11 cellular contexts compared by ENCODE assay signal in genomic region chr16:69741951-69742904, GRCh38. TPM values are rescaled to one million over a fixed set of nuclear protein-coding genes. Genes with fewer than 3 reads are reported as not detected.
DNase-seq lines count a peak whose midpoint lies in the region; ATAC-seq and TF ChIP-seq lines count a peak whose summit lies in the region.
"Had no signal": no experiment of that assay in that cellular context is flagged by ENCODE, and none has a peak within 500 bp of the region (broad histone marks: within the 10 kb centered on the region; RNA-seq: fewer than 3 reads in every experiment).

No MANE protein-coding gene starts in this region.

- H3K4me1 ChIP-seq in A673 (ENCODE audit: insufficient read depth, low read length, poor library complexity, severe bottlenecking) (no peaks in the 10 kb centered on the region), PC-9 (replicated peaks; ENCODE audit: insufficient read depth) (peaks cover 26% of the 10 kb centered on the region)

- ATAC-seq in GM21360 (IDR thresholded peaks at IDR 0.05; ENCODE audit: unreplicated experiment) (no peak), WTC11 (no peak)
- ATAC-seq: natural killer cell had no signal

- POLR2A ChIA-PET in A673 (lab: Charles Lee; ENCODE audit: low non-redundant PET), result interaction anchor here (0.8 kb wide), 1 partner anchor 327 kb away, joined by 3 read pairs; no protein-coding TSS in a partner anchor
- POLR2A ChIA-PET in PC-9 (lab: Charles Lee; ENCODE audit: unreplicated experiment), result interaction anchor here (0.6 to 0.7 kb wide), 2 partner anchors 17 to 20 kb away, joined by 7 to 8 read pairs; no protein-coding TSS in a partner anchor
- POLR2A ChIA-PET in WTC11 (lab: Charles Lee), result no interaction called here

- H2AFZ ChIP-seq in PC-9, result no peak overlapping the region

- TF ChIP-seq CTCF in A673 (conservative IDR thresholded peaks at IDR 0.05; ENCODE audit: low read depth, low read length) (no peak), PC-9 (conservative IDR thresholded peaks at IDR 0.05) (no peak), WTC11 (IDR thresholded peaks at IDR 0.05) (no peak), progenitor cell of endocrine pancreas (IDR thresholded peaks at IDR 0.05; ENCODE audit: unreplicated experiment) (no peak)

- H3K9me2 ChIP-seq in PC-9 (ENCODE audit: insufficient read depth), result no peaks in the 10 kb centered on the region

- CTCF ChIA-PET in A673 (lab: Charles Lee), result no interaction called here
- CTCF ChIA-PET in PC-9 (lab: Charles Lee), result interaction anchor here (1.0 kb wide), 1 partner anchor 12 kb away, joined by 3 read pairs; the partner anchor contains the start of gene NOB1
- CTCF ChIA-PET in WTC11 (lab: Charles Lee), result interaction anchor here (0.8 kb wide), 1 partner anchor 16 kb away, joined by 3 read pairs; the partner anchor contains the start of gene NQO1

- intact Hi-C loops in A673 (cut with micrococcal nuclease; ENCODE audit: unreplicated experiment), result no loop called here
- intact Hi-C loops in PC-9 (cut with micrococcal nuclease; ENCODE audit: unreplicated experiment), result no loop called here

- H3K27ac Mint-ChIP-seq in WTC11 (no peak overlapping the region), progenitor cell of endocrine pancreas (no peak overlapping the region)
- H3K27ac Mint-ChIP-seq: natural killer cell had no signal

- peaks cover 32% of the 10 kb centered on the region; the same call in 1 of the 2 replicates for H3K79me2 ChIP-seq in PC-9 (ENCODE audit: low read depth)

- H3K36me3 ChIP-seq in A673 (ENCODE audit: insufficient read depth, low read length, poor library complexity, severe bottlenecking) (peaks cover 71% of the 10 kb centered on the region), PC-9 (ENCODE audit: low read depth) (peaks cover 48% of the 10 kb centered on the region)

- BruUV-seq in A673 (replicated peaks; lab: Mats Ljungman, UMichigan) (TSS peak; percentile 63), PC-9 (replicated peaks; lab: Mats Ljungman, UMichigan) (TSS peak; percentile 13)

- H3K4me2 ChIP-seq in PC-9, result peak overlapping the region; percentile 52

- H4K20me1 ChIP-seq in PC-9 (ENCODE audit: insufficient read depth), result peaks cover 13% of the 10 kb centered on the region

- H3K9me3 ChIP-seq in A673 (ENCODE audit: low read depth, low read length, poor library complexity, severe bottlenecking), result no peaks in the 10 kb centered on the region
- H3K9me3 ChIP-seq in PC-9 (ENCODE audit: insufficient read depth, low read depth), result no peaks in the 10 kb centered on the region

- H3K27me3 Mint-ChIP-seq in WTC11 (ENCODE audit: low read depth) (no peaks in the 10 kb centered on the region), progenitor cell of endocrine pancreas (no peaks in the 10 kb centered on the region)

- H3F3A ChIP-seq in PC-9 (ENCODE audit: insufficient read depth, low read depth), result peaks cover 75% of the 10 kb centered on the region

- H3K4me3 ChIP-seq in A673 (ENCODE audit: low read depth, low read length, poor library complexity, severe bottlenecking) (no peak overlapping the region), PC-9 (peak overlapping the region; percentile 25; the same call in 1 of the 2 replicates)

- DNase-seq in A673 (ENCODE audit: low spot score), result no peak
- DNase-seq in PC-9, result peak; percentile 60 to 82
- DNase-seq in fibroblast of gingiva (ENCODE audit: low read depth), result peak; percentile 68
- DNase-seq in mesenteric fat pad (ENCODE audit: low spot score), result peak; percentile 92
- no peak for DNase-seq in WTC11 (ENCODE audit: low spot score)
- no peak for DNase-seq in progenitor cell of endocrine pancreas (ENCODE audit: low spot score, unreplicated experiment)
- no peak for DNase-seq in NCI-H1092 (lab: John Stamatoyannopoulos, UW)
- DNase-seq: effector memory CD4-positive, alpha-beta T cell; natural killer cell; OCI-M1 had no signal

- H3K9me3 Mint-ChIP-seq in WTC11 (no peaks in the 10 kb centered on the region), progenitor cell of endocrine pancreas (ENCODE audit: low read depth) (no peaks in the 10 kb centered on the region)
- H3K9me3 Mint-ChIP-seq: natural killer cell had no signal

- H3K4me3 Mint-ChIP-seq in WTC11 (no peak overlapping the region), progenitor cell of endocrine pancreas (ENCODE audit: low read depth) (no peak overlapping the region)
- H3K4me3 Mint-ChIP-seq: natural killer cell had no signal

- H3K27me3 ChIP-seq in A673 (replicated peaks; ENCODE audit: insufficient read depth, low read depth, low read length, poor library complexity) (no peaks in the 10 kb centered on the region), PC-9 (ENCODE audit: insufficient read depth, low read depth) (no peaks in the 10 kb centered on the region)

- peaks cover 60% of the 10 kb centered on the region for H3K36me3 Mint-ChIP-seq in WTC11
- peaks cover 21% of the 10 kb centered on the region for H3K36me3 Mint-ChIP-seq in progenitor cell of endocrine pancreas (ENCODE audit: insufficient read depth)

- H3K4me1 Mint-ChIP-seq in WTC11, result no peaks in the 10 kb centered on the region
- no peaks in the 10 kb centered on the region for H3K4me1 Mint-ChIP-seq in progenitor cell of endocrine pancreas (ENCODE audit: low read depth)

- no peak overlapping the region for H3K27ac ChIP-seq in A673 (ENCODE audit: low read depth, low read length, poor library complexity, severe bottlenecking)
- peak overlapping the region; percentile 86 for H3K27ac ChIP-seq in PC-9

TF ChIP-seq in WTC11, 78 proteins besides CTCF, POLR2A, EP300 and RAD21:
- no peak for TF ChIP-seq ZNF219 (CRISPR knock-in tag; IDR thresholded peaks at IDR 0.05; ENCODE audit: borderline replicate concordance)
- TF ChIP-seq ATF2 (CRISPR knock-in tag; IDR thresholded peaks at IDR 0.05; ENCODE audit: borderline replicate concordance, low read depth), result no peak
- no peak for TF ChIP-seq GRHL2 (CRISPR knock-in tag; IDR thresholded peaks at IDR 0.05; ENCODE audit: insufficient replicate concordance, severe bottlenecking)
- TF ChIP-seq NR2C2 (CRISPR knock-in tag; IDR thresholded peaks at IDR 0.05), result no peak
- no peak for TF ChIP-seq NFE2L1 (CRISPR knock-in tag; IDR thresholded peaks at IDR 0.05)
- TF ChIP-seq HMGA2 (CRISPR knock-in tag; IDR thresholded peaks at IDR 0.05), result no peak
- no peak for TF ChIP-seq CREM (CRISPR knock-in tag; IDR thresholded peaks at IDR 0.05)
- TF ChIP-seq ZNF263 (CRISPR knock-in tag; IDR thresholded peaks at IDR 0.05; ENCODE audit: low read depth), result no peak
- no peak for TF ChIP-seq KAT7 (CRISPR knock-in tag; IDR thresholded peaks at IDR 0.05; ENCODE audit: borderline replicate concordance)
- TF ChIP-seq NFATC4 (CRISPR knock-in tag; IDR thresholded peaks at IDR 0.05), result no peak
- TF ChIP-seq ETV6 (CRISPR knock-in tag; IDR thresholded peaks at IDR 0.05), result no peak

RNA-seq across cellular contexts. Expression of gene NOB1, which starts 12.5 kb away (rescaled TPM):
- 78.1 and 93.3 TPM in 2 replicates for total RNA-seq in A673 (2021)
- total RNA-seq in PC-9 (2021), result 66.9 and 93.2 TPM in 2 replicates
- 41.8 TPM for total RNA-seq in mesenteric fat pad
- total RNA-seq in WTC11 (2021), result 80.3 to 88.0 TPM (median 81.7 TPM) in 3 replicates
- 56.1 and 60.4 TPM in 2 replicates for total RNA-seq in progenitor cell of endocrine pancreas

RNA-seq across cellular contexts. Expression of gene NQO1, which starts 15.9 kb away (rescaled TPM):
- total RNA-seq in A673 (2021) (46.9 and 61.7 TPM in 2 replicates), PC-9 (2021) (837 and 853 TPM in 2 replicates), mesenteric fat pad (270 TPM), WTC11 (2021) (32.6 to 38.9 TPM (median 34.7 TPM) in 3 replicates), progenitor cell of endocrine pancreas (175 and 183 TPM in 2 replicates)

RNA-seq across cellular contexts. Expression of gene WWP2, which starts 19.9 kb away (rescaled TPM):
- total RNA-seq in A673 (2021) (32.4 and 38.5 TPM in 2 replicates), PC-9 (2021) (38.8 and 46.4 TPM in 2 replicates), mesenteric fat pad (43.0 TPM), WTC11 (2021) (37.9 to 39.1 TPM (median 39.0 TPM) in 3 replicates), progenitor cell of endocrine pancreas (58.8 and 62.3 TPM in 2 replicates)

Comparison
In these comparisons a context has a peak if more than half of its experiments do, and no peak if none do; other contexts are left out.
1. DNase-seq: peak in PC-9 (2 of 2), fibroblast of gingiva (single experiment) and mesenteric fat pad (single experiment); none in A673 (single experiment), WTC11 (single experiment), progenitor cell of endocrine pancreas (single experiment) and NCI-H1092 (single experiment).